ENCODE assay signal across 1 cellular context in genomic region chr9:15426019-15426418, GRCh38.
TF ChIP-seq lines count a peak whose summit lies in the region.

No MANE protein-coding gene starts in this region.

TF ChIP-seq in GM12878, 131 proteins besides CTCF, POLR2A, EP300 and RAD21 (continued from another document and continues in another):
- TF ChIP-seq BCLAF1 (IDR thresholded peaks at IDR 0.05) (no peak), NFYA (IDR thresholded peaks at IDR 0.05; ENCODE audit: borderline replicate concordance, low read depth, low read length) (no peak), FOS (IDR thresholded peaks at IDR 0.05; ENCODE audit: borderline replicate concordance, extremely low read depth, insufficient read length) (no peak), YBX1 (IDR thresholded peaks at IDR 0.05) (no peak), SMC3 (IDR thresholded peaks at IDR 0.05; ENCODE audit: borderline replicate concordance, low read length) (0 out of 2 replicates have a peak, but pooled peaks have one; percentile 14), CBX3 (IDR thresholded peaks at IDR 0.05; ENCODE audit: borderline replicate concordance, low read depth) (no peak), CHD4 (IDR thresholded peaks at IDR 0.05) (no peak), RBBP5 (conservative IDR thresholded peaks at IDR 0.05) (no peak), USF1 (IDR thresholded peaks at IDR 0.05; ENCODE audit: borderline replicate concordance, extremely low read length, insufficient read depth, low read depth, low read length) (no peak), CREM (IDR thresholded peaks at IDR 0.05; ENCODE audit: low read depth) (no peak), ZNF217 (IDR thresholded peaks at IDR 0.05) (no peak), SKIL (IDR thresholded peaks at IDR 0.05; ENCODE audit: low read depth, poor library complexity, severe bottlenecking) (no peak), SREBF2 (IDR thresholded peaks at IDR 0.05; ENCODE audit: low read length) (no peak), ZSCAN29 (IDR thresholded peaks at IDR 0.05) (no peak), REST (IDR thresholded peaks at IDR 0.05; ENCODE audit: low read depth, low read length) (no peak), BCL11A (IDR thresholded peaks at IDR 0.05; ENCODE audit: low read depth, low read length) (0 out of 2 replicates have a peak, but pooled peaks have one; percentile 47), POU2F2 (IDR thresholded peaks at IDR 0.05; ENCODE audit: borderline replicate concordance, low read depth, low read length) (0 out of 3 replicates have a peak, but pooled peaks have one; percentile 12), TBL1XR1 (IDR thresholded peaks at IDR 0.05; ENCODE audit: low read depth, low read length) (no peak), ZNF622 (IDR thresholded peaks at IDR 0.05) (no peak), HSF1 (IDR thresholded peaks at IDR 0.05; ENCODE audit: low read depth, low read length) (no peak), STAT3 (IDR thresholded peaks at IDR 0.05; ENCODE audit: low read depth, low read length) (no peak), MXI1 (IDR thresholded peaks at IDR 0.05; ENCODE audit: low read depth, low read length) (peak; percentile 39; the same call in 1 of the 2 replicates), HDAC6 (IDR thresholded peaks at IDR 0.05; ENCODE audit: unreplicated experiment) (no peak), PAX5 (IDR thresholded peaks at IDR 0.05; ENCODE audit: borderline replicate concordance, low read depth, low read length) (peak; percentile 49; the same call in 1 of the 2 replicates), KAT2A (conservative IDR thresholded peaks at IDR 0.05; ENCODE audit: control insufficient read depth, low read depth, low read length) (no peak), PBX3 (IDR thresholded peaks at IDR 0.05; ENCODE audit: insufficient replicate concordance, low read depth, low read length) (no peak), EGR1 (IDR thresholded peaks at IDR 0.05; ENCODE audit: borderline replicate concordance in 1 of 2, low read depth in 2 of 2, low read length in 2 of 2) (no peak), NRF1 (conservative IDR thresholded peaks at IDR 0.05; ENCODE audit: low read depth, low read length) (no peak), IKZF2 (IDR thresholded peaks at IDR 0.05) (peak; percentile 56 to 78), HCFC1 (IDR thresholded peaks at IDR 0.05; ENCODE audit: low read length) (no peak), BRCA1 (IDR thresholded peaks at IDR 0.05; ENCODE audit: low read depth, low read length) (no peak), SMAD5 (IDR thresholded peaks at IDR 0.05; ENCODE audit: low read depth) (no peak), MLLT1 (IDR thresholded peaks at IDR 0.05) (peak; percentile 32; the same call in 1 of the 2 replicates), WRNIP1 (IDR thresholded peaks at IDR 0.05; ENCODE audit: borderline replicate concordance, low read depth, low read length) (no peak), SIX5 (IDR thresholded peaks at IDR 0.05; ENCODE audit: low read depth, low read length, severe bottlenecking) (no peak), JUND (IDR thresholded peaks at IDR 0.05; ENCODE audit: low read depth, low read length) (no peak), CHD1 (IDR thresholded peaks at IDR 0.05; ENCODE audit: low read depth, low read length) (no peak), MEF2B (IDR thresholded peaks at IDR 0.05; ENCODE audit: partially characterized antibody, poor library complexity, severe bottlenecking) (no peak), NR2C1 (IDR thresholded peaks at IDR 0.05) (no peak), MEF2A (IDR thresholded peaks at IDR 0.05; ENCODE audit: insufficient read depth, low read depth, low read length) (no peak), SUPT20H (IDR thresholded peaks at IDR 0.05; ENCODE audit: borderline replicate concordance, control insufficient read depth, low read depth, low read length) (no peak), SPI1 (IDR thresholded peaks at IDR 0.05; ENCODE audit: borderline replicate concordance, insufficient read depth, low read depth, low read length) (peak; percentile 84; the same call in 1 of the 2 replicates), NR2F1 (conservative IDR thresholded peaks at IDR 0.05) (peak; percentile 83), MTA3 (IDR thresholded peaks at IDR 0.05; ENCODE audit: borderline replicate concordance, low read length) (no peak), SMAD1 (IDR thresholded peaks at IDR 0.05; ENCODE audit: low read depth, partially characterized antibody) (no peak)
- TF ChIP-seq, protein P1, sequence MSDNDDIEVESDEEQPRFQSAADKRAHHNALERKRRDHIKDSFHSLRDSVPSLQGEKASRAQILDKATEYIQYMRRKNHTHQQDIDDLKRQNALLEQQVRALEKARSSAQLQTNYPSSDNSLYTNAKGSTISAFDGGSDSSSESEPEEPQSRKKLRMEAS (IDR thresholded peaks at IDR 0.05; ENCODE audit: low read depth, low read length): no peak
- TF ChIP-seq, protein P2, sequence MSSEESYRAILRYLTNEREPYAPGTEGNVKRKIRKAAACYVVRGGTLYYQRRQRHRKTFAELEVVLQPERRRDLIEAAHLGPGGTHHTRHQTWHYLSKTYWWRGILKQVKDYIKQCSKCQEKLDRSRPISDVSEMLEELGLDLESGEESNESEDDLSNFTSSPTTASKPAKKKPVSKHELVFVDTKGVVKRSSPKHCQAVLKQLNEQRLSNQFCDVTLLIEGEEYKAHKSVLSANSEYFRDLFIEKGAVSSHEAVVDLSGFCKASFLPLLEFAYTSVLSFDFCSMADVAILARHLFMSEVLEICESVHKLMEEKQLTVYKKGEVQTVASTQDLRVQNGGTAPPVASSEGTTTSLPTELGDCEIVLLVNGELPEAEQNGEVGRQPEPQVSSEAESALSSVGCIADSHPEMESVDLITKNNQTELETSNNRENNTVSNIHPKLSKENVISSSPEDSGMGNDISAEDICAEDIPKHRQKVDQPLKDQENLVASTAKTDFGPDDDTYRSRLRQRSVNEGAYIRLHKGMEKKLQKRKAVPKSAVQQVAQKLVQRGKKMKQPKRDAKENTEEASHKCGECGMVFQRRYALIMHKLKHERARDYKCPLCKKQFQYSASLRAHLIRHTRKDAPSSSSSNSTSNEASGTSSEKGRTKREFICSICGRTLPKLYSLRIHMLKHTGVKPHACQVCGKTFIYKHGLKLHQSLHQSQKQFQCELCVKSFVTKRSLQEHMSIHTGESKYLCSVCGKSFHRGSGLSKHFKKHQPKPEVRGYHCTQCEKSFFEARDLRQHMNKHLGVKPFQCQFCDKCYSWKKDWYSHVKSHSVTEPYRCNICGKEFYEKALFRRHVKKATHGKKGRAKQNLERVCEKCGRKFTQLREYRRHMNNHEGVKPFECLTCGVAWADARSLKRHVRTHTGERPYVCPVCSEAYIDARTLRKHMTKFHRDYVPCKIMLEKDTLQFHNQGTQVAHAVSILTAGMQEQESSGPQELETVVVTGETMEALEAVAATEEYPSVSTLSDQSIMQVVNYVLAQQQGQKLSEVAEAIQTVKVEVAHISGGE (CRISPR knock-in tag; IDR thresholded peaks at IDR 0.05): no peak
- TF ChIP-seq, protein P3, sequence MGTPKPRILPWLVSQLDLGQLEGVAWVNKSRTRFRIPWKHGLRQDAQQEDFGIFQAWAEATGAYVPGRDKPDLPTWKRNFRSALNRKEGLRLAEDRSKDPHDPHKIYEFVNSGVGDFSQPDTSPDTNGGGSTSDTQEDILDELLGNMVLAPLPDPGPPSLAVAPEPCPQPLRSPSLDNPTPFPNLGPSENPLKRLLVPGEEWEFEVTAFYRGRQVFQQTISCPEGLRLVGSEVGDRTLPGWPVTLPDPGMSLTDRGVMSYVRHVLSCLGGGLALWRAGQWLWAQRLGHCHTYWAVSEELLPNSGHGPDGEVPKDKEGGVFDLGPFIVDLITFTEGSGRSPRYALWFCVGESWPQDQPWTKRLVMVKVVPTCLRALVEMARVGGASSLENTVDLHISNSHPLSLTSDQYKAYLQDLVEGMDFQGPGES (IDR thresholded peaks at IDR 0.05): no peak
